ENCODE assay signal across 15 cellular contexts in the genomic region with DNA sequence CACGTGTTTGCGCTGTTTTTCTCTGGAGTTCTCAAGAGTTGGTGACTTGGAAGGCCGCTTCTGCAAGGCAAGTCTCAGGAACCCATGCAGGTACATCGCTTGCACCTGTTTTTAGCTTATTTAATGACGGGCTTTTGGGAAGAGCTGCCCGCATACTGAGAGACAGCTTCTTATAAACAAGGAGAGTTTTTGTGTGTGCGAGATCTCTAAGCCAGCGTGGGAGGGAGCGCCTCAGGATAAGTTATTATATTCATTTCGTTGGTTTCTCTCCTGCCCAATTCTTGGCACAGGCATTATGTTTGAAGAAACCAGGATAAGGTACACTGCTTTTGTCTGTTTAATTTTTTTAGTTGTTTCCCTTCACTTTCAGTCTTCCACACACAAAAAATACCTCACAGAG. TPM values are rescaled to one million over a fixed set of nuclear protein-coding genes. Genes with fewer than 3 reads are reported as not detected.
DNase-seq lines count a peak whose midpoint lies in the region; ATAC-seq and TF ChIP-seq lines count a peak whose summit lies in the region.
"Had no signal": no experiment of that assay in that cellular context is flagged by ENCODE, and none has a peak within 500 bp of the region (broad histone marks: within the 10 kb centered on the region; RNA-seq: fewer than 3 reads in every experiment).

No MANE protein-coding gene starts in this region.

- ATAC-seq in Panc1, result no peak
- ATAC-seq in HG03457 (IDR thresholded peaks at IDR 0.05; ENCODE audit: unreplicated experiment), result no peak

- H3K4ac ChIP-seq in trophoblast cell (ENCODE audit: low read depth, low read length), result no peak overlapping the region

- H2AK5ac ChIP-seq in trophoblast cell (ENCODE audit: low read length), result no peak overlapping the region

- no peak overlapping the region for H4K12ac ChIP-seq in trophoblast cell (ENCODE audit: low read depth, low read length)

- H3K36me3 ChIP-seq in Panc1 (ENCODE audit: control insufficient read depth, insufficient read depth, low read length), result peaks cover 2% of the 10 kb centered on the region
- peaks cover 3 to 10% of the 10 kb centered on the region in 2 experiments for H3K36me3 ChIP-seq in trophoblast cell (ENCODE audit: control insufficient read depth in 1 of 2, insufficient read depth in 2 of 2, low read length in 2 of 2)

- no peak overlapping the region for H3K23ac ChIP-seq in trophoblast cell (ENCODE audit: low read length)

- H3K9ac ChIP-seq in trophoblast cell (ENCODE audit: low read length), result no peak overlapping the region

- no peak overlapping the region for H3K4me3 ChIP-seq in Panc1 (ENCODE audit: low read depth in 2 of 2, low read length in 2 of 2)
- no peak overlapping the region for H3K4me3 ChIP-seq in trophoblast cell (ENCODE audit: low read depth, low read length)
- H3K4me3 ChIP-seq: ascending aorta, dorsolateral prefrontal cortex had no signal

- H2BK120ac ChIP-seq in trophoblast cell (ENCODE audit: insufficient read depth, low read length, poor library complexity), result peak overlapping the region; percentile 2

- intact Hi-C loops in Panc1 (cut with micrococcal nuclease; ENCODE audit: unreplicated experiment), result no loop called here

- no CpG with 5 or more reads among the region's 10 CpGs for WGBS in trophoblast cell (ENCODE audit: extremely low coverage, insufficient coverage, insufficient read length)

- no peak for TF ChIP-seq CTCF in Panc1 (IDR thresholded peaks at IDR 0.05)

- no peak overlapping the region for H3K4me2 ChIP-seq in trophoblast cell (ENCODE audit: low read length)

- no peaks in the 10 kb centered on the region for H3K27me3 ChIP-seq in Panc1 (ENCODE audit: control insufficient read depth, insufficient read depth, low read length)
- H3K27me3 ChIP-seq in trophoblast cell (ENCODE audit: insufficient read depth, low read length), result no peaks in the 10 kb centered on the region
- H3K27me3 ChIP-seq: ascending aorta, dorsolateral prefrontal cortex had no signal

- POLR2A ChIA-PET in Panc1 (lab: Charles Lee), result no interaction called here

- no peak overlapping the region for H2AFZ ChIP-seq in trophoblast cell (ENCODE audit: insufficient read depth, low read length, poor library complexity)

- TSS peak; percentile 34 for BruUV-seq in Panc1 (replicated peaks; lab: Mats Ljungman, UMichigan)

- no peak overlapping the region for H3K14ac ChIP-seq in trophoblast cell (ENCODE audit: low read length)

- H2BK5ac ChIP-seq in trophoblast cell (ENCODE audit: low read depth, low read length, poor library complexity), result no peak overlapping the region

- H3K79me2 ChIP-seq in trophoblast cell (ENCODE audit: control insufficient read depth, insufficient read depth, low read length, poor library complexity), result no peaks in the 10 kb centered on the region

- H3K4me1 ChIP-seq in Panc1 (ENCODE audit: control insufficient read depth, insufficient read depth, low read length) (no peaks in the 10 kb centered on the region), trophoblast cell (ENCODE audit: control insufficient read depth in 1 of 2, insufficient read depth in 2 of 2, low read length in 2 of 2) (peaks cover 26 to 34% of the 10 kb centered on the region in 2 experiments)
- H3K4me1 ChIP-seq: ascending aorta had no signal

- H4K91ac ChIP-seq in trophoblast cell (ENCODE audit: low read depth, low read length), result no peak overlapping the region

- peaks cover 13% of the 10 kb centered on the region for H3K79me1 ChIP-seq in trophoblast cell (ENCODE audit: low read length)

- in situ Hi-C loops in Panc1 (cut with HindIII; ENCODE audit: low pct_unique_long_range_greater_than_20kb, low sequenced_read_pairs), result no loop called here

- no peak overlapping the region for H3K27ac ChIP-seq in Panc1 (ENCODE audit: low read length)
- peak overlapping the region; percentile 80 for H3K27ac ChIP-seq in epithelial cell of prostate
- H3K27ac ChIP-seq in trophoblast cell (ENCODE audit: low read depth, low read length), result peak overlapping the region; percentile 10
- H3K27ac ChIP-seq: ascending aorta, VCaP had no signal

- H2BK12ac ChIP-seq in trophoblast cell (ENCODE audit: low read length), result no peak overlapping the region

- H4K8ac ChIP-seq in trophoblast cell (ENCODE audit: low read depth, low read length), result no peak overlapping the region

- CTCF ChIA-PET in Panc1 (lab: Charles Lee), result no interaction called here

- H3K18ac ChIP-seq in trophoblast cell (ENCODE audit: low read length), result no peak overlapping the region

- peak; percentile 68 for DNase-seq in COLO829 (ENCODE audit: low spot score)
- no peak for DNase-seq in Panc1 (ENCODE audit: low read depth, low spot score)
- no peak for DNase-seq in epithelial cell of prostate (ENCODE audit: low read depth, low spot score)
- DNase-seq in trophoblast cell, result peak in 1 of 2 donors; percentile 62
- DNase-seq in ecto neural progenitor cell (ENCODE audit: low spot score), result no peak
- no peak for DNase-seq in stimulated activated CD4-positive, alpha-beta T cell treated with anti-CD3 and anti-CD28 coated beads, Interleukin-4, amount 100 ng/mL, for 24 hours
- DNase-seq in activated CD8-positive, alpha-beta memory T cell treated with anti-CD3 and anti-CD28 coated beads for 24 hours, result no peak
- DNase-seq: activated T-cell treated with anti-CD3 and anti-CD28 coated beads, Interleukin-2, amount 50 U/mL, for 4 hours; dorsolateral prefrontal cortex; NCI-H2171 treated with DMSO at 0.1 percent for 48 hours; retina; stimulated activated CD4-positive, alpha-beta T cell treated with anti-CD3 and anti-CD28 coated beads, Interleukin-2, amount 100 ng/mL, for 48 hours had no signal

- H3K9me3 ChIP-seq in Panc1 (ENCODE audit: control insufficient read depth, insufficient read depth, low read depth, low read length), result no peaks in the 10 kb centered on the region
- no peaks in the 10 kb centered on the region for H3K9me3 ChIP-seq in trophoblast cell (ENCODE audit: insufficient read depth, low read depth, low read length)
- H3K9me3 ChIP-seq: ascending aorta had no signal

RNA-seq across cellular contexts. Expression of a gene that starts 11.4 kb away (rescaled TPM):
- total RNA-seq in Panc1 (2021; ENCODE audit: unreplicated experiment), result 31.6 TPM
- polyA plus RNA-seq in Panc1 (2012; ENCODE audit: insufficient read length), result 17.4 TPM
- polyA plus RNA-seq in trophoblast cell (2013), result 16.8 and 16.9 TPM in 2 replicates
